In genomic region chr6:110328231-110328630, GRCh38 we compare ENCODE assay signal across 19 cellular contexts. TPM values are rescaled to one million over a fixed set of nuclear protein-coding genes. Genes with fewer than 3 reads are reported as not detected.
DNase-seq lines count a peak whose midpoint lies in the region; ATAC-seq, FAIRE-seq and TF ChIP-seq lines count a peak whose summit lies in the region.
"Had no signal": no experiment of that assay in that cellular context is flagged by ENCODE, and none has a peak within 500 bp of the region (broad histone marks: within the 10 kb centered on the region; RNA-seq: fewer than 3 reads in every experiment).

No MANE protein-coding gene starts in this region.

- TF ChIP-seq POLR2A in K562 (conservative IDR thresholded peaks at IDR 0.05), result no peak
- TF ChIP-seq POLR2A in HepG2 (IDR thresholded peaks at IDR 0.05; ENCODE audit: insufficient read depth in 1 of 2, low read depth in 2 of 2, low read length in 2 of 2), result no peak
- no peak for TF ChIP-seq POLR2A in spleen (IDR thresholded peaks at IDR 0.05)

- H3K4me1 ChIP-seq in K562 (replicated peaks in 1 of 2; ENCODE audit: control insufficient read depth in 2 of 2, insufficient read depth in 2 of 2, low read length in 2 of 2) (no peaks in the 10 kb centered on the region), stomach smooth muscle (ENCODE audit: control insufficient read depth, insufficient read depth, low read length) (peaks cover 92% of the 10 kb centered on the region), HepG2 (ENCODE audit: insufficient read depth, low read length) (peaks cover 65% of the 10 kb centered on the region), spleen (peaks cover 0 to 5% (median 0%) of the 10 kb centered on the region in 6 donors)

- no peaks in the 10 kb centered on the region for H4K20me1 ChIP-seq in K562 (replicated peaks; ENCODE audit: control insufficient read depth, insufficient read depth, low read length)
- H4K20me1 ChIP-seq in HepG2 (ENCODE audit: insufficient read depth, low read length), result no peaks in the 10 kb centered on the region

- BruUV-seq in K562 (replicated peaks; lab: Mats Ljungman, UMichigan), result no TSS peak
- no TSS peak for BruUV-seq in HepG2 (replicated peaks; lab: Mats Ljungman, UMichigan)

- H3K4me2 ChIP-seq in K562 (ENCODE audit: insufficient read depth, low read length) (no peak overlapping the region), HepG2 (ENCODE audit: low read depth, low read length) (no peak overlapping the region)

- CTCF ChIA-PET in K562 (lab: Yijun Ruan, JAX; ENCODE audit: low intra/inter-chr PET ratio), result no interaction called here
- CTCF ChIA-PET in HepG2 (lab: Yijun Ruan, JAX; ENCODE audit: low intra/inter-chr PET ratio, low total read pairs), result no interaction called here

- H3K79me2 ChIP-seq in K562 (ENCODE audit: control insufficient read depth, insufficient read depth, low read length) (no peaks in the 10 kb centered on the region), HepG2 (ENCODE audit: insufficient read depth, low read length) (no peaks in the 10 kb centered on the region)

- H3K36me3 ChIP-seq in K562 (ENCODE audit: control insufficient read depth, insufficient read depth, low read length), result no peaks in the 10 kb centered on the region
- no peaks in the 10 kb centered on the region for H3K36me3 ChIP-seq in stomach smooth muscle (ENCODE audit: control insufficient read depth in 2 of 2, insufficient read depth in 2 of 2, low read length in 2 of 2)
- H3K36me3 ChIP-seq in HepG2 (replicated peaks in 1 of 2; ENCODE audit: control insufficient read depth in 1 of 2, insufficient read depth in 2 of 2, low read length in 2 of 2), result no peaks in the 10 kb centered on the region
- H3K36me3 ChIP-seq in spleen, result no peaks in the 10 kb centered on the region
- H3K36me3 ChIP-seq: left lung, right lobe of liver had no signal

- ATAC-seq in K562, result no peak
- ATAC-seq in HepG2, result no peak
- no peak for ATAC-seq in HG02973 (IDR thresholded peaks at IDR 0.05; ENCODE audit: unreplicated experiment)
- ATAC-seq: GM12878; left lung; natural killer cell treated with Interleukin-12 subunit alpha and Interleukin-12 subunit beta and Interleukin-15 and Interleukin-18, amount 100 ng/mL, for 72 hours; right lobe of liver had no signal

- no peak overlapping the region for H3K4me3 ChIP-seq in K562
- peak overlapping the region in 1 of 2 donors; percentile 35 for H3K4me3 ChIP-seq in stomach smooth muscle (ENCODE audit: low read length in 2 of 2)
- no peak overlapping the region for H3K4me3 ChIP-seq in HepG2 (replicated peaks in 1 of 3; ENCODE audit: insufficient read depth in 1 of 3, low read depth in 2 of 3, low read length in 3 of 3)
- H3K4me3 ChIP-seq in spleen, result no peak overlapping the region
- H3K4me3 ChIP-seq: GM12878, left lung, right lobe of liver had no signal

- FAIRE-seq in K562 (lab: Jason Lieb, UNC) (no peak), HepG2 (lab: Jason Lieb, UNC) (no peak)
- FAIRE-seq: GM12878 had no signal

- H2AFZ ChIP-seq in K562 (ENCODE audit: low read depth, low read length) (no peak overlapping the region), HepG2 (ENCODE audit: low read length) (no peak overlapping the region)

- DNase-seq in EL (peak; percentile 54), K562 (ENCODE audit: extremely low read depth in 1 of 4, low spot score in 3 of 4) (no peak), inferior parietal cortex (ENCODE audit: extremely low spot score) (peak; percentile 67), HepG2 (ENCODE audit: low spot score) (no peak), spleen (no peak)
- no peak for DNase-seq in stimulated activated naive CD4-positive, alpha-beta T cell treated with Interleukin-2 at 50 U/mL for 16 hours (lab: John Stamatoyannopoulos, UW)
- DNase-seq: C1 segment of cervical spinal cord; DND-41; hypothalamus; left lung; NCI-H1694; NCI-H524; right lobe of liver; stimulated activated CD4-positive, alpha-beta T cell treated with anti-CD3 and anti-CD28 coated beads, Interleukin-4, amount 100 ng/mL, for 4 hours had no signal

- H3K9ac ChIP-seq in K562 (ENCODE audit: insufficient read depth in 1 of 2, low read depth in 2 of 2, low read length in 2 of 2) (no peak overlapping the region), stomach smooth muscle (ENCODE audit: low read length in 2 of 2) (no peak overlapping the region), HepG2 (ENCODE audit: insufficient read depth, low read depth, low read length) (no peak overlapping the region)

- H3K27ac ChIP-seq in K562 (ENCODE audit: extremely low read depth, low read depth, low read length) (no peak overlapping the region), stomach smooth muscle (ENCODE audit: low read length) (peak overlapping the region; percentile 95), HepG2 (ENCODE audit: extremely low read length, insufficient read depth, low read length) (no peak overlapping the region), spleen (no peak overlapping the region)
- H3K27ac ChIP-seq: right lobe of liver had no signal

- intact Hi-C loops in K562 (cut with micrococcal nuclease) (no loop called here), HepG2 (cut with micrococcal nuclease; ENCODE audit: unreplicated experiment) (loop anchor here (5.0 kb wide), 1 partner anchor 151 kb away; the partner anchor contains the start of gene WASF1), spleen (cut with DNase I; ENCODE audit: low total_unique reads) (no loop called here)

- H3K27me3 ChIP-seq in K562 (ENCODE audit: control insufficient read depth in 2 of 2, insufficient read depth in 2 of 2, low read length in 2 of 2) (peaks cover 10 to 34% of the 10 kb centered on the region in 2 experiments; a peak in 4 of 5 replicates), stomach smooth muscle (ENCODE audit: control insufficient read depth in 1 of 2, insufficient read depth in 2 of 2, low read length in 2 of 2) (no peaks in the 10 kb centered on the region), HepG2 (ENCODE audit: control insufficient read depth in 1 of 2, insufficient read depth in 2 of 2, low read length in 2 of 2) (0 out of 5 replicates have a peak, but pooled peaks cover 0 to 2% of the 10 kb centered on the region in 2 experiments), spleen (replicated peaks in 1 of 7) (no peaks in the 10 kb centered on the region)
- H3K27me3 ChIP-seq: left lung, right lobe of liver had no signal

- no peaks in the 10 kb centered on the region for H3K9me3 ChIP-seq in K562 (replicated peaks; ENCODE audit: control insufficient read depth, insufficient read depth, low read depth, low read length)
- no peaks in the 10 kb centered on the region for H3K9me3 ChIP-seq in stomach smooth muscle (ENCODE audit: control insufficient read depth in 2 of 2, low read length in 2 of 2)
- H3K9me3 ChIP-seq in HepG2 (ENCODE audit: low read length), result no peaks in the 10 kb centered on the region
- no peaks in the 10 kb centered on the region for H3K9me3 ChIP-seq in spleen
- H3K9me3 ChIP-seq: left lung, right lobe of liver had no signal

- 0% methylated on average over 2 of the region's 2 CpGs for WGBS in K562 (ENCODE audit: insufficient coverage, low coverage, missing lambda C conversion rate)
- 44% methylated on average over 2 of the region's 2 CpGs for WGBS in HepG2 (ENCODE audit: low lambda C conversion rate)
- 81 to 90% (median 89%) methylated on average over 2 of the region's 2 CpGs for WGBS in spleen, 5 donors

- POLR2A ChIA-PET in K562 (lab: Yijun Ruan, JAX) (interaction anchor here (0.9 to 1.5 kb wide), 2 partner anchors 10 to 14 kb away, joined by 3 to 4 read pairs; no protein-coding TSS in a partner anchor), HepG2 (lab: Yijun Ruan, JAX) (no interaction called here)

- in situ Hi-C loops in K562 (cut with MboI), result no loop called here
- in situ Hi-C loops in HepG2 (cut with HindIII; ENCODE audit: extremely low pct_ligation_motif_present, low pct_unique_long_range_greater_than_20kb), result no loop called here

- no peak for TF ChIP-seq EP300 in K562 (IDR thresholded peaks at IDR 0.05; ENCODE audit: low read length)
- TF ChIP-seq EP300 in HepG2 (IDR thresholded peaks at IDR 0.05; ENCODE audit: low read depth in 2 of 2, low read length in 2 of 2), result no peak
- TF ChIP-seq EP300 in HepG2 (CRISPR knock-in tag; IDR thresholded peaks at IDR 0.05; ENCODE audit: borderline replicate concordance), result no peak

- TF ChIP-seq CTCF in K562 (IDR thresholded peaks at IDR 0.05 in 2 of 3, conservative IDR thresholded peaks at IDR 0.05 in 1 of 3; ENCODE audit: insufficient read depth in 2 of 3, low read depth in 1 of 3, low read length in 3 of 3) (no peak), HepG2 (CRISPR knock-in tag; IDR thresholded peaks at IDR 0.05) (no peak), spleen (IDR thresholded peaks at IDR 0.05 in 8 of 11, conservative IDR thresholded peaks at IDR 0.05 in 3 of 11) (no peak)

- H3K9me1 ChIP-seq in K562 (ENCODE audit: control insufficient read depth, insufficient read depth, low read length), result no peaks in the 10 kb centered on the region

- TF ChIP-seq RAD21 in K562 (CRISPR knock-in tag; conservative IDR thresholded peaks at IDR 0.05 in 1 of 2, IDR thresholded peaks at IDR 0.05 in 1 of 2) (no peak), HepG2 (CRISPR knock-in tag; IDR thresholded peaks at IDR 0.05) (no peak)

RNA-seq across cellular contexts. Expression of gene METTL24, which starts 29.9 kb away (rescaled TPM):
- total RNA-seq in K562 (2011; cell fraction: chromatin; rRNA removed; ENCODE audit: low replicate concordance), result not detected in 2 replicates
- not detected in 2 replicates for total RNA-seq in K562 (2011; cell fraction: nucleolus; rRNA removed)
- not detected in 2 replicates for total RNA-seq in K562 (2011; cell fraction: nucleoplasm; rRNA removed)
- not detected in 2 replicates for total RNA-seq in K562 (2014; rRNA removed)
- total RNA-seq in K562 (2014; rRNA removed; fragmentation: Illumina TruSeq; extraction: Trizol), result not detected in 2 replicates
- not detected in 2 replicates for total RNA-seq in K562 (2015; rRNA removed; fragmentation: Illumina TruSeq; extraction: Trizol)
- total RNA-seq in K562 (2021), result not detected in 2 replicates
- polyA plus RNA-seq in K562 (2011; rRNA removed), result not detected in 2 replicates
- polyA plus RNA-seq in K562 (2011; cell fraction: cytosol; rRNA removed), result not detected in 2 replicates
- polyA plus RNA-seq in K562 (2011; cell fraction: nucleus; rRNA removed), result not detected in 2 replicates
- polyA plus RNA-seq in K562 (2012), result not detected in 2 replicates
- not detected in 2 replicates for polyA plus RNA-seq in K562 (2014; fragmentation: Illumina TruSeq; extraction: Trizol)
- polyA plus RNA-seq in K562 (2014; fragmentation: Nextera tagmentation; extraction: Ambion mirVana), result not detected
- polyA plus RNA-seq in K562 (2014; rRNA removed), result not detected in 2 replicates
- not detected in 2 replicates for polyA minus RNA-seq in K562 (2011; rRNA and poly(A)+ RNA removed)
- not detected in 2 replicates for polyA minus RNA-seq in K562 (2011; cell fraction: cytosol; rRNA and poly(A)+ RNA removed)
- not detected in 2 replicates for polyA minus RNA-seq in K562 (2011; cell fraction: nucleus; rRNA and poly(A)+ RNA removed)
- not detected in 2 replicates for total RNA-seq in HepG2 (2016; rRNA removed; fragmentation: Illumina TruSeq; extraction: Trizol)
- total RNA-seq in HepG2 (2016; cell fraction: cytosol; rRNA removed; fragmentation: Illumina TruSeq; extraction: Trizol; ENCODE audit: low read depth), result not detected in 2 replicates
- not detected in 2 replicates for total RNA-seq in HepG2 (2016; cell fraction: insoluble cytoplasmic fraction; rRNA removed; fragmentation: Illumina TruSeq; extraction: Trizol)
- total RNA-seq in HepG2 (2016; cell fraction: membrane; rRNA removed; fragmentation: Illumina TruSeq; extraction: Trizol), result not detected in 2 replicates
- total RNA-seq in HepG2 (2016; cell fraction: nucleus; rRNA removed; fragmentation: Illumina TruSeq; extraction: Trizol), result not detected in 2 replicates
- polyA plus RNA-seq in HepG2 (2011; rRNA removed), result not detected in 2 replicates
- not detected in 2 replicates for polyA plus RNA-seq in HepG2 (2011; cell fraction: cytosol; rRNA removed)
- not detected in 2 replicates for polyA plus RNA-seq in HepG2 (2011; cell fraction: nucleus; rRNA removed)
- polyA plus RNA-seq in HepG2 (2012), result not detected in 2 replicates
- polyA plus RNA-seq in HepG2 (2016; cell fraction: cytosol; fragmentation: Illumina TruSeq; extraction: Trizol; ENCODE audit: low read depth), result not detected in 2 replicates
- not detected in 2 replicates for polyA plus RNA-seq in HepG2 (2016; cell fraction: insoluble cytoplasmic fraction; fragmentation: Illumina TruSeq; extraction: Trizol; ENCODE audit: low read depth)
- not detected in 2 replicates for polyA plus RNA-seq in HepG2 (2016; cell fraction: membrane; fragmentation: Illumina TruSeq; extraction: Trizol; ENCODE audit: low read depth)
- not detected in 2 replicates for polyA plus RNA-seq in HepG2 (2016; cell fraction: nucleus; fragmentation: Illumina TruSeq; extraction: Trizol; ENCODE audit: insufficient read depth, low read depth)
- not detected in 2 replicates for polyA minus RNA-seq in HepG2 (2011; rRNA and poly(A)+ RNA removed; ENCODE audit: low replicate concordance)
- polyA minus RNA-seq in HepG2 (2011; cell fraction: cytosol; rRNA and poly(A)+ RNA removed), result not detected in 2 replicates
- polyA minus RNA-seq in HepG2 (2011; cell fraction: nucleus; rRNA and poly(A)+ RNA removed), result not detected in 2 replicates
- 1 to 10 TPM in 2 of 7 donors, under 1 TPM in 3, not detected in 2; 0.67 to 1.2 (median 0.98) TPM for total RNA-seq in spleen
- not detected for polyA plus RNA-seq in spleen
- total RNA-seq: activated CD8-positive, alpha-beta memory T cell treated with anti-CD3 and anti-CD28 coated beads for 36 hours; GM12878; natural killer cell treated with Interleukin-12 subunit alpha and Interleukin-12 subunit beta and Interleukin-15 and Interleukin-18, amount 100 ng/mL, for 72 hours had no signal

Comparison
In these comparisons a context has a peak if more than half of its experiments do, and no peak if none do; other contexts are left out.
1. DNase-seq: peak in EL (single experiment) and inferior parietal cortex (single experiment); none in K562 (0 of 4), HepG2 (single experiment), stimulated activated naive CD4-positive, alpha-beta T cell treated with Interleukin-2 at 50 U/mL for 16 hours (single experiment) and spleen (single experiment).